ENCODE assay signal across 24 cellular contexts in genomic region chr12:19963972-19964371, GRCh38.
"Had no signal": no experiment of that assay in that cellular context is flagged by ENCODE, and none has a peak within 500 bp of the region (broad histone marks: within the 10 kb centered on the region; RNA-seq: fewer than 3 reads in every experiment).

No MANE protein-coding gene starts in this region.

- ATAC-seq: activated CD8-positive, alpha-beta T cell treated with anti-CD3 and anti-CD28 coated beads, Interleukin-2, amount 10 ng/mL, durations not matched to agents 7 days and 5 days; gastrocnemius medialis; sciatic nerve; stimulated activated naive B cell treated with anti-CD40 and anti-IgM and Interleukin-4, amounts not matched to agents 10 μg/mL and 1 μg/mL and 100 μg/mL, for 72 hours had no signal

- H3K4me3 Mint-ChIP-seq: activated CD8-positive, alpha-beta T cell treated with anti-CD3 and anti-CD28 coated beads, Interleukin-2, amount 10 ng/mL, durations not matched to agents 7 days and 5 days; activated naive CD4-positive, alpha-beta T cell treated with anti-CD3 and anti-CD28 coated beads, Interleukin-2, amount 50 U/mL, for 24 hours; activated T-helper 1 cell treated with anti-CD3 and anti-CD28 coated beads, Interleukin-12 subunit alpha, Interleukin-12 subunit beta, Interleukin-2, Interleukin-4 antibody, amounts not matched to agents 30 ng/mL and 10 ng/mL and 1 ng/mL, durations not matched to agents 14 hours and 24 hours and 36 hours; nephron; stimulated activated naive B cell treated with anti-CD40 and anti-IgM and Interleukin-4, amounts not matched to agents 10 μg/mL and 1 μg/mL and 100 μg/mL, for 72 hours had no signal

- H3K27ac Mint-ChIP-seq: activated CD8-positive, alpha-beta T cell treated with anti-CD3 and anti-CD28 coated beads, Interleukin-2, amount 10 ng/mL, durations not matched to agents 7 days and 5 days; activated naive CD4-positive, alpha-beta T cell treated with anti-CD3 and anti-CD28 coated beads, Interleukin-2, amount 50 U/mL, for 24 hours; activated T-helper 1 cell treated with anti-CD3 and anti-CD28 coated beads, Interleukin-12 subunit alpha, Interleukin-12 subunit beta, Interleukin-2, Interleukin-4 antibody, amounts not matched to agents 30 ng/mL and 10 ng/mL and 1 ng/mL, durations not matched to agents 14 hours and 24 hours and 36 hours; nephron; stimulated activated naive B cell treated with anti-CD40 and anti-IgM and Interleukin-4, amounts not matched to agents 10 μg/mL and 1 μg/mL and 100 μg/mL, for 72 hours had no signal

- H3K36me3 Mint-ChIP-seq: activated naive CD4-positive, alpha-beta T cell treated with anti-CD3 and anti-CD28 coated beads, Interleukin-2, amount 50 U/mL, for 24 hours; stimulated activated naive B cell treated with anti-CD40 and anti-IgM and Interleukin-4, amounts not matched to agents 10 μg/mL and 1 μg/mL and 100 μg/mL, for 72 hours had no signal

- H3K27ac ChIP-seq: coronary artery, esophagus squamous epithelium, gastrocnemius medialis, left ventricle myocardium inferior, testis, upper lobe of left lung, WERI-Rb-1 had no signal

- H3K27me3 Mint-ChIP-seq: activated naive CD4-positive, alpha-beta T cell treated with anti-CD3 and anti-CD28 coated beads, Interleukin-2, amount 50 U/mL, for 24 hours; stimulated activated naive B cell treated with anti-CD40 and anti-IgM and Interleukin-4, amounts not matched to agents 10 μg/mL and 1 μg/mL and 100 μg/mL, for 72 hours had no signal

- H3K9me3 ChIP-seq: esophagus squamous epithelium, gastrocnemius medialis, left ventricle myocardium inferior, testis, upper lobe of left lung had no signal

- H3K27me3 ChIP-seq: esophagus squamous epithelium, gastrocnemius medialis, testis, upper lobe of left lung had no signal

- DNase-seq: activated CD4-positive, alpha-beta T cell treated with anti-CD3 and anti-CD28 coated beads, Interleukin-2, amount 50 U/mL, for 1 hour; activated CD4-positive, CD25-positive, alpha-beta regulatory T cell treated with anti-CD3 and anti-CD28 coated beads, Interleukin-2, amount 50 U/mL, for 72 hours; activated CD8-positive, alpha-beta T cell treated with anti-CD3 and anti-CD28 coated beads, Interleukin-2, amount 10 ng/mL, durations not matched to agents 7 days and 5 days; activated gamma-delta T cell treated with Interleukin-2 at 50 U/mL for 16 hours; esophagus squamous epithelium; gastrocnemius medialis; head of caudate nucleus; hypothalamus; left ventricle myocardium inferior; mammary epithelial cell; midbrain; occipital lobe; stimulated activated CD4-positive, alpha-beta T cell treated with anti-CD3 and anti-CD28 coated beads, Interleukin-2, amount 100 ng/mL, for 48 hours; stimulated activated CD8-positive, alpha-beta memory T cell treated with anti-CD3 and anti-CD28 coated beads, Interleukin-4, amount 100 ng/mL, for 48 hours; stimulated activated naive B cell treated with anti-CD40 and anti-IgM and Interleukin-4, amounts not matched to agents 10 μg/mL and 1 μg/mL and 100 μg/mL, for 72 hours; T-helper 1 cell; testis; upper lobe of left lung; WERI-Rb-1 had no signal

- H3K4me1 Mint-ChIP-seq: activated naive CD4-positive, alpha-beta T cell treated with anti-CD3 and anti-CD28 coated beads, Interleukin-2, amount 50 U/mL, for 24 hours had no signal

- H3K36me3 ChIP-seq: esophagus squamous epithelium, gastrocnemius medialis, left ventricle myocardium inferior, upper lobe of left lung, WERI-Rb-1 had no signal

- H3K4me3 ChIP-seq: coronary artery, esophagus squamous epithelium, gastrocnemius medialis, left ventricle myocardium inferior, testis, upper lobe of left lung had no signal

- H3K4me1 ChIP-seq: gastrocnemius medialis, testis had no signal

- H3K9me3 Mint-ChIP-seq: activated naive CD4-positive, alpha-beta T cell treated with anti-CD3 and anti-CD28 coated beads, Interleukin-2, amount 50 U/mL, for 24 hours; activated T-helper 1 cell treated with anti-CD3 and anti-CD28 coated beads, Interleukin-12 subunit alpha, Interleukin-12 subunit beta, Interleukin-2, Interleukin-4 antibody, amounts not matched to agents 30 ng/mL and 10 ng/mL and 1 ng/mL, durations not matched to agents 14 hours and 24 hours and 36 hours; nephron had no signal
